8 cellular contexts compared by ENCODE assay signal in the genomic region with DNA sequence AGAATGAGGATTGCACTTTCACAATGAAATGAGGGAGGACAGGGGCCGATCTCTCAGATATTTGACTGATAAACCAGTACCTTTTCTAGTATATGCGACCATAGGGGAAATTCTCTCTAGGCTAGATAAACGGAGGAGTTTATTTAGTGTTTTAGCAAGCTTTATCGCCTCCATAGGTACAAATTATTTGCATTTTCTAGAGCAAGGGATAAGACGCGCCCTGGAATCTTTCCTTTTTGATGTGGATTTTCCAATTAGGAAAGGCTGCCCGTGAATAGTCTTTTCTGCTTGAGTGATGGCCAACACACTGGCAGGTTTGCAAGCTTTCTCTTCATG. TPM values are rescaled to one million over a fixed set of nuclear protein-coding genes. Genes with fewer than 3 reads are reported as not detected.
DNase-seq lines count a peak whose midpoint lies in the region; ATAC-seq and TF ChIP-seq lines count a peak whose summit lies in the region.

No MANE protein-coding gene starts in this region.

- peaks cover 15% of the 10 kb centered on the region for H3K4me1 Mint-ChIP-seq in activated naive CD4-positive, alpha-beta T cell treated with anti-CD3 and anti-CD28 coated beads, Interleukin-2, amount 50 U/mL, for 24 hours

- no peak for DNase-seq in activated naive CD4-positive, alpha-beta T cell treated with Interleukin-2 at 50 U/mL for 16 hours
- DNase-seq in adipocyte (ENCODE audit: low read depth) = no peak
- DNase-seq in right lobe of liver = no peak
- DNase-seq in upper lobe of left lung = no peak
- no peak for DNase-seq in NCI-H526 (lab: John Stamatoyannopoulos, UW)
- no peak for DNase-seq in DMS153 (lab: John Stamatoyannopoulos, UW)

- peaks cover 4% of the 10 kb centered on the region for H3K36me3 Mint-ChIP-seq in activated naive CD4-positive, alpha-beta T cell treated with anti-CD3 and anti-CD28 coated beads, Interleukin-2, amount 50 U/mL, for 24 hours

- H3K27me3 ChIP-seq in adipocyte (replicated peaks; ENCODE audit: control insufficient read depth, insufficient read depth, low read length) (no peaks in the 10 kb centered on the region), right lobe of liver (no peaks in the 10 kb centered on the region), upper lobe of left lung (no peaks in the 10 kb centered on the region)

- TF ChIP-seq EP300 in upper lobe of left lung (IDR thresholded peaks at IDR 0.05) = no peak

- H3K4me3 ChIP-seq in adipocyte (ENCODE audit: low read length) (peak overlapping the region; percentile 88), right lobe of liver (peak overlapping the region; percentile 68 to 84 (median 74)), upper lobe of left lung (peak overlapping the region in 3 of 4 donors; percentile 62 to 98 (median 70))

- H3K36me3 ChIP-seq in adipocyte (ENCODE audit: control insufficient read depth, insufficient read depth, low read length, severe bottlenecking) (peaks cover under 1% of the 10 kb centered on the region), right lobe of liver (peaks cover 0 to under 1% (median 0%) of the 10 kb centered on the region in 4 donors), upper lobe of left lung (peaks cover 0 to 7% (median 0%) of the 10 kb centered on the region in 4 donors)

- intact Hi-C loops in right lobe of liver (cut with DNase I) = no loop called here

- ATAC-seq in right lobe of liver = peak in 3 of 4 donors; percentile 4 to 15 (median 7)
- ATAC-seq in upper lobe of left lung (ENCODE audit: low FRiP score in 2 of 2) = no peak
- no peak for ATAC-seq in GM18505 (IDR thresholded peaks at IDR 0.05; ENCODE audit: unreplicated experiment)

- peak overlapping the region; percentile 100 for H3K4me3 Mint-ChIP-seq in activated naive CD4-positive, alpha-beta T cell treated with anti-CD3 and anti-CD28 coated beads, Interleukin-2, amount 50 U/mL, for 24 hours

- peak overlapping the region; percentile 52 for H3K9ac ChIP-seq in adipocyte (ENCODE audit: low read length)

- TF ChIP-seq POLR2A in right lobe of liver (IDR thresholded peaks at IDR 0.05) = no peak
- no peak for TF ChIP-seq POLR2A in upper lobe of left lung (IDR thresholded peaks at IDR 0.05)
- no peak for TF ChIP-seq POLR2A in GM18505 (IDR thresholded peaks at IDR 0.05; ENCODE audit: borderline replicate concordance, extremely low read depth, insufficient read depth, insufficient read length)

- H3K9me3 Mint-ChIP-seq in activated naive CD4-positive, alpha-beta T cell treated with anti-CD3 and anti-CD28 coated beads, Interleukin-2, amount 50 U/mL, for 24 hours = no peaks in the 10 kb centered on the region

- peaks cover 11% of the 10 kb centered on the region for H3K4me1 ChIP-seq in adipocyte (ENCODE audit: control insufficient read depth, insufficient read depth, low read length)
- H3K4me1 ChIP-seq in right lobe of liver = no peaks in the 10 kb centered on the region
- peaks cover 3 to 13% (median 7%) of the 10 kb centered on the region in 4 donors for H3K4me1 ChIP-seq in upper lobe of left lung

- peak overlapping the region; percentile 65 for H3K27ac Mint-ChIP-seq in activated naive CD4-positive, alpha-beta T cell treated with anti-CD3 and anti-CD28 coated beads, Interleukin-2, amount 50 U/mL, for 24 hours

- TF ChIP-seq CTCF in right lobe of liver (IDR thresholded peaks at IDR 0.05) (no peak), upper lobe of left lung (IDR thresholded peaks at IDR 0.05) (no peak)

- H3K27me3 Mint-ChIP-seq in activated naive CD4-positive, alpha-beta T cell treated with anti-CD3 and anti-CD28 coated beads, Interleukin-2, amount 50 U/mL, for 24 hours = no peaks in the 10 kb centered on the region

- H3K27ac ChIP-seq in right lobe of liver (no peak overlapping the region), upper lobe of left lung (peak overlapping the region in 2 of 4 donors; percentile 74 to 87)

- no peaks in the 10 kb centered on the region for H3K9me3 ChIP-seq in adipocyte (ENCODE audit: control insufficient read depth, low read length)
- H3K9me3 ChIP-seq in right lobe of liver = no peaks in the 10 kb centered on the region
- H3K9me3 ChIP-seq in upper lobe of left lung = no peaks in the 10 kb centered on the region

- 26% methylated on average over 7 of the region's 7 CpGs for WGBS in right lobe of liver (ENCODE audit: insufficient coverage, low coverage, low lambda C conversion rate, missing lambda C conversion rate)
- WGBS in upper lobe of left lung, 2 donors = 29 to 36% methylated on average over 7 of the region's 7 CpGs

RNA-seq across cellular contexts. Expression of a gene that starts 0.4 kb away (rescaled TPM):
- total RNA-seq in right lobe of liver (1 to 10 TPM in 5 of 6 experiments, under 1 TPM in 1; 0.71 to 5.8 (median 1.2) TPM), upper lobe of left lung (10 to 100 TPM in 1 of 6 donors, 1 to 10 TPM in 3, under 1 TPM in 1, not detected in 1; 0.91 to 15.6 (median 3.0) TPM)

RNA-seq across cellular contexts. Expression of a gene that starts 10.1 kb away (rescaled TPM):
- 1 to 10 TPM; 5.3 to 7.9 (median 7.3) TPM for total RNA-seq in right lobe of liver
- total RNA-seq in upper lobe of left lung = 10 to 100 TPM in 4 of 6 donors, 1 to 10 TPM in 2; 3.4 to 16.5 (median 13.4) TPM

Comparison
In these comparisons a context has a peak if more than half of its experiments do, and no peak if none do; other contexts are left out.
1. ATAC-seq: peak in right lobe of liver (3 of 4); none in upper lobe of left lung (0 of 2) and GM18505 (single experiment).
2. Peak in every context shown above with its lines, with median percentiles within 50 percentile points of each other: H3K4me3 ChIP-seq.